ENCODE assay signal across 1 cellular context in the genomic region with DNA sequence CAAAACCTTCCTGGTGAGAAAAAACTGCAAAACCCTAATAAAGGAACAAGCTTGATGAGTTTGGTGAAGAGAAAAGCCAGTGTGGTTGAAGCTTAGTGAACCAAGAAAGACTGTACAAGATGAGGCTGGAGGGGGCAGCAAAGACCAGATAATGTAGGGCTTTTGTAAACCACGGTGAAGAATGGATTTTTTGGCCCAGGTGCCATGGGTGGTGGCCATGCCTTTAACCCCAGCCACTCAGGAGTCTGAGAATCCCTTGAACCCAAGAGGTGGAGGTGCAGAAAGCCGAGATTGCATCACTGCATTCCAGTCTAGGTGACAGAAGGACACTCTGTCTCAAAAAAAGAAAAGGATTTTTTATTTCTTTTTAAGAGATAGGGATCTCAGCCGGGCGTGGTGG.
TF ChIP-seq lines count a peak whose summit lies in the region.

No MANE protein-coding gene starts in this region.

TF ChIP-seq in K562, 482 proteins besides CTCF, POLR2A, EP300 and RAD21:
- TF ChIP-seq, protein P1, sequence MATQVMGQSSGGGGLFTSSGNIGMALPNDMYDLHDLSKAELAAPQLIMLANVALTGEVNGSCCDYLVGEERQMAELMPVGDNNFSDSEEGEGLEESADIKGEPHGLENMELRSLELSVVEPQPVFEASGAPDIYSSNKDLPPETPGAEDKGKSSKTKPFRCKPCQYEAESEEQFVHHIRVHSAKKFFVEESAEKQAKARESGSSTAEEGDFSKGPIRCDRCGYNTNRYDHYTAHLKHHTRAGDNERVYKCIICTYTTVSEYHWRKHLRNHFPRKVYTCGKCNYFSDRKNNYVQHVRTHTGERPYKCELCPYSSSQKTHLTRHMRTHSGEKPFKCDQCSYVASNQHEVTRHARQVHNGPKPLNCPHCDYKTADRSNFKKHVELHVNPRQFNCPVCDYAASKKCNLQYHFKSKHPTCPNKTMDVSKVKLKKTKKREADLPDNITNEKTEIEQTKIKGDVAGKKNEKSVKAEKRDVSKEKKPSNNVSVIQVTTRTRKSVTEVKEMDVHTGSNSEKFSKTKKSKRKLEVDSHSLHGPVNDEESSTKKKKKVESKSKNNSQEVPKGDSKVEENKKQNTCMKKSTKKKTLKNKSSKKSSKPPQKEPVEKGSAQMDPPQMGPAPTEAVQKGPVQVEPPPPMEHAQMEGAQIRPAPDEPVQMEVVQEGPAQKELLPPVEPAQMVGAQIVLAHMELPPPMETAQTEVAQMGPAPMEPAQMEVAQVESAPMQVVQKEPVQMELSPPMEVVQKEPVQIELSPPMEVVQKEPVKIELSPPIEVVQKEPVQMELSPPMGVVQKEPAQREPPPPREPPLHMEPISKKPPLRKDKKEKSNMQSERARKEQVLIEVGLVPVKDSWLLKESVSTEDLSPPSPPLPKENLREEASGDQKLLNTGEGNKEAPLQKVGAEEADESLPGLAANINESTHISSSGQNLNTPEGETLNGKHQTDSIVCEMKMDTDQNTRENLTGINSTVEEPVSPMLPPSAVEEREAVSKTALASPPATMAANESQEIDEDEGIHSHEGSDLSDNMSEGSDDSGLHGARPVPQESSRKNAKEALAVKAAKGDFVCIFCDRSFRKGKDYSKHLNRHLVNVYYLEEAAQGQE (CRISPR knock-in tag; IDR thresholded peaks at IDR 0.05; ENCODE audit: low read depth), result no peak
- TF ChIP-seq POLR2H (tag; IDR thresholded peaks at IDR 0.05; ENCODE audit: low read depth) (no peak), SREBF1 (IDR thresholded peaks at IDR 0.05; ENCODE audit: borderline replicate concordance, low read depth, low read length) (no peak), SLC30A9 (CRISPR knock-in tag; IDR thresholded peaks at IDR 0.05) (no peak), PRMT5 (CRISPR knock-in tag; IDR thresholded peaks at IDR 0.05) (no peak), TCF7 (IDR thresholded peaks at IDR 0.05; ENCODE audit: borderline replicate concordance) (no peak), ZBTB7A (IDR thresholded peaks at IDR 0.05; ENCODE audit: borderline replicate concordance, control insufficient read depth, low read depth, low read length) (no peak), ELF2 (CRISPR knock-in tag; IDR thresholded peaks at IDR 0.05) (no peak), RBM15 (IDR thresholded peaks at IDR 0.05; ENCODE audit: insufficient read depth, low read length) (no peak), LEF1 (IDR thresholded peaks at IDR 0.05) (no peak), SMC3 (conservative IDR thresholded peaks at IDR 0.05; ENCODE audit: insufficient read depth, low read depth, low read length) (0 out of 2 replicates have a peak, but pooled peaks have one; percentile 20), NFYB (IDR thresholded peaks at IDR 0.05; ENCODE audit: extremely low read depth, insufficient read length) (no peak), MTF1 (CRISPR knock-in tag; IDR thresholded peaks at IDR 0.05; ENCODE audit: borderline replicate concordance) (no peak), JUNB (CRISPR knock-in tag; conservative IDR thresholded peaks at IDR 0.05) (no peak), LCOR (CRISPR knock-in tag; IDR thresholded peaks at IDR 0.05) (no peak), GATAD2B (IDR thresholded peaks at IDR 0.05; ENCODE audit: borderline replicate concordance) (no peak), ZNF408 (CRISPR knock-in tag; IDR thresholded peaks at IDR 0.05; ENCODE audit: low read depth) (no peak), ZNF224 (CRISPR knock-in tag; IDR thresholded peaks at IDR 0.05) (no peak), EWSR1 (IDR thresholded peaks at IDR 0.05; ENCODE audit: borderline replicate concordance, low read depth, partially characterized antibody) (no peak), MAFG (tag; conservative IDR thresholded peaks at IDR 0.05) (no peak), BRD4 (IDR thresholded peaks at IDR 0.05) (no peak), CEBPB (tag; IDR thresholded peaks at IDR 0.05) (peak; percentile 38; the same call in 1 of the 2 replicates), STAG1 (CRISPR knock-in tag; IDR thresholded peaks at IDR 0.05; ENCODE audit: borderline replicate concordance) (peak; percentile 62; the same call in 1 of the 2 replicates)
- TF ChIP-seq, protein P2, sequence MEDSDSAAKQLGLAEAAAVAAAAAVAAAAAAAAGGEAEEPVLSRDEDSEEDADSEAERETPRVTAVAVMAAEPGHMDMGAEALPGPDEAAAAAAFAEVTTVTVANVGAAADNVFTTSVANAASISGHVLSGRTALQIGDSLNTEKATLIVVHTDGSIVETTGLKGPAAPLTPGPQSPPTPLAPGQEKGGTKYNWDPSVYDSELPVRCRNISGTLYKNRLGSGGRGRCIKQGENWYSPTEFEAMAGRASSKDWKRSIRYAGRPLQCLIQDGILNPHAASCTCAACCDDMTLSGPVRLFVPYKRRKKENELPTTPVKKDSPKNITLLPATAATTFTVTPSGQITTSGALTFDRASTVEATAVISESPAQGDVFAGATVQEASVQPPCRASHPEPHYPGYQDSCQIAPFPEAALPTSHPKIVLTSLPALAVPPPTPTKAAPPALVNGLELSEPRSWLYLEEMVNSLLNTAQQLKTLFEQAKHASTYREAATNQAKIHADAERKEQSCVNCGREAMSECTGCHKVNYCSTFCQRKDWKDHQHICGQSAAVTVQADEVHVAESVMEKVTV (CRISPR knock-in tag; IDR thresholded peaks at IDR 0.05), result peak; percentile 38; the same call in 1 of the 2 replicates
- TF ChIP-seq, protein P3, sequence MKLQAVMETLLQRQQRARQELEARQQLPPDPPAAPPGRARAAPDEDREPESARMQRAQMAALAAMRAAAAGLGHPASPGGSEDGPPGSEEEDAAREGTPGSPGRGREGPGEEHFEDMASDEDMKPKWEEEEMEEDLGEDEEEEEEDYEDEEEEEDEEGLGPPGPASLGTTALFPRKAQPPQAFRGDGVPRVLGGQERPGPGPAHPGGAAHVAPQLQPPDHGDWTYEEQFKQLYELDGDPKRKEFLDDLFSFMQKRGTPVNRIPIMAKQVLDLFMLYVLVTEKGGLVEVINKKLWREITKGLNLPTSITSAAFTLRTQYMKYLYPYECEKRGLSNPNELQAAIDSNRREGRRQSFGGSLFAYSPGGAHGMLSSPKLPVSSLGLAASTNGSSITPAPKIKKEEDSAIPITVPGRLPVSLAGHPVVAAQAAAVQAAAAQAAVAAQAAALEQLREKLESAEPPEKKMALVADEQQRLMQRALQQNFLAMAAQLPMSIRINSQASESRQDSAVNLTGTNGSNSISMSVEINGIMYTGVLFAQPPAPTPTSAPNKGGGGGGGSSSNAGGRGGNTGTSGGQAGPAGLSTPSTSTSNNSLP (IDR thresholded peaks at IDR 0.05; ENCODE audit: borderline replicate concordance, low read depth, low read length), result no peak
- TF ChIP-seq, protein P4, sequence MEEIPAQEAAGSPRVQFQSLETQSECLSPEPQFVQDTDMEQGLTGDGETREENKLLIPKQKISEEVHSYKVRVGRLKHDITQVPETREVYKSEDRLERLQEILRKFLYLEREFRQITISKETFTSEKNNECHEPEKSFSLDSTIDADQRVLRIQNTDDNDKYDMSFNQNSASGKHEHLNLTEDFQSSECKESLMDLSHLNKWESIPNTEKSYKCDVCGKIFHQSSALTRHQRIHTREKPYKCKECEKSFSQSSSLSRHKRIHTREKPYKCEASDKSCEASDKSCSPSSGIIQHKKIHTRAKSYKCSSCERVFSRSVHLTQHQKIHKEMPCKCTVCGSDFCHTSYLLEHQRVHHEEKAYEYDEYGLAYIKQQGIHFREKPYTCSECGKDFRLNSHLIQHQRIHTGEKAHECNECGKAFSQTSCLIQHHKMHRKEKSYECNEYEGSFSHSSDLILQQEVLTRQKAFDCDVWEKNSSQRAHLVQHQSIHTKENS (CRISPR knock-in tag; IDR thresholded peaks at IDR 0.05), result no peak
- TF ChIP-seq, protein P5, sequence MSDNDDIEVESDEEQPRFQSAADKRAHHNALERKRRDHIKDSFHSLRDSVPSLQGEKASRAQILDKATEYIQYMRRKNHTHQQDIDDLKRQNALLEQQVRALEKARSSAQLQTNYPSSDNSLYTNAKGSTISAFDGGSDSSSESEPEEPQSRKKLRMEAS (CRISPR knock-in tag; IDR thresholded peaks at IDR 0.05), result no peak
- TF ChIP-seq, protein P6, sequence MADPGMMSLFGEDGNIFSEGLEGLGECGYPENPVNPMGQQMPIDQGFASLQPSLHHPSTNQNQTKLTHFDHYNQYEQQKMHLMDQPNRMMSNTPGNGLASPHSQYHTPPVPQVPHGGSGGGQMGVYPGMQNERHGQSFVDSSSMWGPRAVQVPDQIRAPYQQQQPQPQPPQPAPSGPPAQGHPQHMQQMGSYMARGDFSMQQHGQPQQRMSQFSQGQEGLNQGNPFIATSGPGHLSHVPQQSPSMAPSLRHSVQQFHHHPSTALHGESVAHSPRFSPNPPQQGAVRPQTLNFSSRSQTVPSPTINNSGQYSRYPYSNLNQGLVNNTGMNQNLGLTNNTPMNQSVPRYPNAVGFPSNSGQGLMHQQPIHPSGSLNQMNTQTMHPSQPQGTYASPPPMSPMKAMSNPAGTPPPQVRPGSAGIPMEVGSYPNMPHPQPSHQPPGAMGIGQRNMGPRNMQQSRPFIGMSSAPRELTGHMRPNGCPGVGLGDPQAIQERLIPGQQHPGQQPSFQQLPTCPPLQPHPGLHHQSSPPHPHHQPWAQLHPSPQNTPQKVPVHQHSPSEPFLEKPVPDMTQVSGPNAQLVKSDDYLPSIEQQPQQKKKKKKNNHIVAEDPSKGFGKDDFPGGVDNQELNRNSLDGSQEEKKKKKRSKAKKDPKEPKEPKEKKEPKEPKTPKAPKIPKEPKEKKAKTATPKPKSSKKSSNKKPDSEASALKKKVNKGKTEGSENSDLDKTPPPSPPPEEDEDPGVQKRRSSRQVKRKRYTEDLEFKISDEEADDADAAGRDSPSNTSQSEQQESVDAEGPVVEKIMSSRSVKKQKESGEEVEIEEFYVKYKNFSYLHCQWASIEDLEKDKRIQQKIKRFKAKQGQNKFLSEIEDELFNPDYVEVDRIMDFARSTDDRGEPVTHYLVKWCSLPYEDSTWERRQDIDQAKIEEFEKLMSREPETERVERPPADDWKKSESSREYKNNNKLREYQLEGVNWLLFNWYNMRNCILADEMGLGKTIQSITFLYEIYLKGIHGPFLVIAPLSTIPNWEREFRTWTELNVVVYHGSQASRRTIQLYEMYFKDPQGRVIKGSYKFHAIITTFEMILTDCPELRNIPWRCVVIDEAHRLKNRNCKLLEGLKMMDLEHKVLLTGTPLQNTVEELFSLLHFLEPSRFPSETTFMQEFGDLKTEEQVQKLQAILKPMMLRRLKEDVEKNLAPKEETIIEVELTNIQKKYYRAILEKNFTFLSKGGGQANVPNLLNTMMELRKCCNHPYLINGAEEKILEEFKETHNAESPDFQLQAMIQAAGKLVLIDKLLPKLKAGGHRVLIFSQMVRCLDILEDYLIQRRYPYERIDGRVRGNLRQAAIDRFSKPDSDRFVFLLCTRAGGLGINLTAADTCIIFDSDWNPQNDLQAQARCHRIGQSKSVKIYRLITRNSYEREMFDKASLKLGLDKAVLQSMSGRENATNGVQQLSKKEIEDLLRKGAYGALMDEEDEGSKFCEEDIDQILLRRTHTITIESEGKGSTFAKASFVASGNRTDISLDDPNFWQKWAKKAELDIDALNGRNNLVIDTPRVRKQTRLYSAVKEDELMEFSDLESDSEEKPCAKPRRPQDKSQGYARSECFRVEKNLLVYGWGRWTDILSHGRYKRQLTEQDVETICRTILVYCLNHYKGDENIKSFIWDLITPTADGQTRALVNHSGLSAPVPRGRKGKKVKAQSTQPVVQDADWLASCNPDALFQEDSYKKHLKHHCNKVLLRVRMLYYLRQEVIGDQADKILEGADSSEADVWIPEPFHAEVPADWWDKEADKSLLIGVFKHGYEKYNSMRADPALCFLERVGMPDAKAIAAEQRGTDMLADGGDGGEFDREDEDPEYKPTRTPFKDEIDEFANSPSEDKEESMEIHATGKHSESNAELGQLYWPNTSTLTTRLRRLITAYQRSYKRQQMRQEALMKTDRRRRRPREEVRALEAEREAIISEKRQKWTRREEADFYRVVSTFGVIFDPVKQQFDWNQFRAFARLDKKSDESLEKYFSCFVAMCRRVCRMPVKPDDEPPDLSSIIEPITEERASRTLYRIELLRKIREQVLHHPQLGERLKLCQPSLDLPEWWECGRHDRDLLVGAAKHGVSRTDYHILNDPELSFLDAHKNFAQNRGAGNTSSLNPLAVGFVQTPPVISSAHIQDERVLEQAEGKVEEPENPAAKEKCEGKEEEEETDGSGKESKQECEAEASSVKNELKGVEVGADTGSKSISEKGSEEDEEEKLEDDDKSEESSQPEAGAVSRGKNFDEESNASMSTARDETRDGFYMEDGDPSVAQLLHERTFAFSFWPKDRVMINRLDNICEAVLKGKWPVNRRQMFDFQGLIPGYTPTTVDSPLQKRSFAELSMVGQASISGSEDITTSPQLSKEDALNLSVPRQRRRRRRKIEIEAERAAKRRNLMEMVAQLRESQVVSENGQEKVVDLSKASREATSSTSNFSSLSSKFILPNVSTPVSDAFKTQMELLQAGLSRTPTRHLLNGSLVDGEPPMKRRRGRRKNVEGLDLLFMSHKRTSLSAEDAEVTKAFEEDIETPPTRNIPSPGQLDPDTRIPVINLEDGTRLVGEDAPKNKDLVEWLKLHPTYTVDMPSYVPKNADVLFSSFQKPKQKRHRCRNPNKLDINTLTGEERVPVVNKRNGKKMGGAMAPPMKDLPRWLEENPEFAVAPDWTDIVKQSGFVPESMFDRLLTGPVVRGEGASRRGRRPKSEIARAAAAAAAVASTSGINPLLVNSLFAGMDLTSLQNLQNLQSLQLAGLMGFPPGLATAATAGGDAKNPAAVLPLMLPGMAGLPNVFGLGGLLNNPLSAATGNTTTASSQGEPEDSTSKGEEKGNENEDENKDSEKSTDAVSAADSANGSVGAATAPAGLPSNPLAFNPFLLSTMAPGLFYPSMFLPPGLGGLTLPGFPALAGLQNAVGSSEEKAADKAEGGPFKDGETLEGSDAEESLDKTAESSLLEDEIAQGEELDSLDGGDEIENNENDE (IDR thresholded peaks at IDR 0.05; ENCODE audit: low read depth, low read length), result no peak
- TF ChIP-seq, protein P7, sequence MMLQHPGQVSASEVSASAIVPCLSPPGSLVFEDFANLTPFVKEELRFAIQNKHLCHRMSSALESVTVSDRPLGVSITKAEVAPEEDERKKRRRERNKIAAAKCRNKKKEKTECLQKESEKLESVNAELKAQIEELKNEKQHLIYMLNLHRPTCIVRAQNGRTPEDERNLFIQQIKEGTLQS (IDR thresholded peaks at IDR 0.05), result peak; percentile 69
- TF ChIP-seq, protein P7 (CRISPR knock-in tag; conservative IDR thresholded peaks at IDR 0.05), result no peak
- TF ChIP-seq, protein P8, sequence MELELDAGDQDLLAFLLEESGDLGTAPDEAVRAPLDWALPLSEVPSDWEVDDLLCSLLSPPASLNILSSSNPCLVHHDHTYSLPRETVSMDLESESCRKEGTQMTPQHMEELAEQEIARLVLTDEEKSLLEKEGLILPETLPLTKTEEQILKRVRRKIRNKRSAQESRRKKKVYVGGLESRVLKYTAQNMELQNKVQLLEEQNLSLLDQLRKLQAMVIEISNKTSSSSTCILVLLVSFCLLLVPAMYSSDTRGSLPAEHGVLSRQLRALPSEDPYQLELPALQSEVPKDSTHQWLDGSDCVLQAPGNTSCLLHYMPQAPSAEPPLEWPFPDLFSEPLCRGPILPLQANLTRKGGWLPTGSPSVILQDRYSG (tag; conservative IDR thresholded peaks at IDR 0.05; ENCODE audit: low read depth), result no peak
